ENCODE assay signal across 8 cellular contexts in genomic region chr7:16564909-16565426, GRCh38. TPM values are rescaled to one million over a fixed set of nuclear protein-coding genes. Genes with fewer than 3 reads are reported as not detected.
DNase-seq lines count a peak whose midpoint lies in the region; ATAC-seq and TF ChIP-seq lines count a peak whose summit lies in the region.

No MANE protein-coding gene starts in this region.

- peak; percentile 60 to 80 (median 74) for TF ChIP-seq CTCF in body of pancreas (IDR thresholded peaks at IDR 0.05)

- ATAC-seq in GM19351 (IDR thresholded peaks at IDR 0.05; ENCODE audit: unreplicated experiment) = peak; percentile 79
- ATAC-seq in body of pancreas = peak; percentile 77
- ATAC-seq in GM19023 (IDR thresholded peaks at IDR 0.05; ENCODE audit: unreplicated experiment) = no peak

- H3K4me1 ChIP-seq in body of pancreas = no peaks in the 10 kb centered on the region

- H3K9me3 ChIP-seq in body of pancreas = no peaks in the 10 kb centered on the region

- no peak overlapping the region for H3K4me3 ChIP-seq in body of pancreas

- H3K36me3 ChIP-seq in body of pancreas (replicated peaks in 1 of 2; ENCODE audit: insufficient read depth in 1 of 2, low read depth in 2 of 2) = no peaks in the 10 kb centered on the region

- DNase-seq in DMS153 (lab: John Stamatoyannopoulos, UW) = peak; percentile 68
- DNase-seq in HPDE6-E6E7 (ENCODE audit: extremely low spot score) = peak; percentile 31
- DNase-seq in NCI-H774 (lab: John Stamatoyannopoulos, UW) = peak; percentile 66
- peak in 3 of 4 donors; percentile 14 to 29 (median 20) for DNase-seq in body of pancreas
- DNase-seq in iris pigment epithelial cell (ENCODE audit: low read depth) = peak; percentile 49
- DNase-seq in superior temporal gyrus (ENCODE audit: extremely low spot score) = peak; percentile 83

- intact Hi-C loops in body of pancreas (cut with DNase I) = loop anchor here (5.0 to 10.0 kb wide), 2 partner anchors 130 to 488 kb away; no protein-coding TSS in a partner anchor

- WGBS in body of pancreas, 2 donors = 23 to 24% methylated on average over 13 of the region's 13 CpGs

- H3K27ac ChIP-seq in body of pancreas = no peak overlapping the region

- TF ChIP-seq POLR2A in body of pancreas (IDR thresholded peaks at IDR 0.05) = no peak

- no peaks in the 10 kb centered on the region for H3K27me3 ChIP-seq in body of pancreas

RNA-seq across cellular contexts. Expression of gene LRRC72, which starts 38.3 kb away (rescaled TPM):
- total RNA-seq in body of pancreas = not detected

Comparison
In these comparisons a context has a peak if more than half of its experiments do, and no peak if none do; other contexts are left out.
1. DNase-seq: peak in every context shown above with its lines; median percentile 83 in superior temporal gyrus; 68 in DMS153; 66 in NCI-H774; 49 in iris pigment epithelial cell; 31 in HPDE6-E6E7; 20 in body of pancreas.